ENCODE assay signal across 8 cellular contexts in the genomic region with DNA sequence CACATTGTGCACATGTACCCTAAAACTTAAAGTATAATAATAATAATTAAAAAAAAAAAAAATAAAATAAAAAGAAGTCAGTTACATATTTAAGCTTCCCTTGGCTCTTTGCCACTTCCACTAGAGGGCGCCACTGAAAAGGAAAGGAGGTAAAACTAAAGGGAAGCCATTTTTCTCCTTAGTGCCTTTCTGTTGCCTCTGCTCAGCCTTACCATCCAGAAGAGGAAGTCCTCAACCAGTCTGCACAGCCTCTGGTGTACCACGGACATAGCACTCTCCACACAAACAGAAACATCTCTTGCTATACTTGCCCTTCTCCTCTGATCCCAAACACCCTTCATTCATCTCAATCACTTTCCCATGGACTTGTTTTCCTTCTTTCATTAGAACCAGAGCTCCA.
DNase-seq lines count a peak whose midpoint lies in the region; ATAC-seq and TF ChIP-seq lines count a peak whose summit lies in the region.

No MANE protein-coding gene starts in this region.

- in situ Hi-C loops in Panc1 (cut with HindIII; ENCODE audit: low pct_unique_long_range_greater_than_20kb, low sequenced_read_pairs), result no loop called here

- CTCF ChIA-PET in Panc1 (lab: Charles Lee), result interaction anchor here (0.6 kb wide), 1 partner anchor 221 kb away, joined by 3 read pairs; no protein-coding TSS in a partner anchor

- H3K36me3 Mint-ChIP-seq in H9 (ENCODE audit: insufficient read depth in 1 of 3, low read depth in 3 of 3), result no peaks in the 10 kb centered on the region
- no peaks in the 10 kb centered on the region for H3K36me3 Mint-ChIP-seq in activated T-helper 1 cell treated with anti-CD3 and anti-CD28 coated beads, Interleukin-12 subunit alpha, Interleukin-12 subunit beta, Interleukin-2, Interleukin-4 antibody, amounts not matched to agents 30 ng/mL and 10 ng/mL and 1 ng/mL, durations not matched to agents 14 hours and 24 hours and 36 hours (ENCODE audit: low read depth)

- no peak overlapping the region for H3K4ac ChIP-seq in H9 (ENCODE audit: low read depth, low read length)

- H3K4me2 ChIP-seq in H9 (ENCODE audit: insufficient read depth, insufficient read length, low read length), result no peak overlapping the region

- H2BK12ac ChIP-seq in H9 (ENCODE audit: insufficient read length, low read depth, low read length), result no peak overlapping the region

- H3K9ac ChIP-seq in H9 (ENCODE audit: extremely low read depth, insufficient read length, low read length), result no peak overlapping the region

- peak overlapping the region; percentile 88 for H2AFZ ChIP-seq in H9 (ENCODE audit: low read length)

- H2BK20ac ChIP-seq in H9 (ENCODE audit: low read depth, low read length, poor library complexity, severe bottlenecking), result no peak overlapping the region

- no peak overlapping the region for H3K23ac ChIP-seq in H9 (ENCODE audit: insufficient read length, low read depth, low read length)

- WGBS in H9 (ENCODE audit: extremely low coverage, insufficient read length, low lambda C conversion rate), result no CpG with 5 or more reads among the region's 2 CpGs

- H3K4me3 Mint-ChIP-seq in H9, result no peak overlapping the region
- H3K4me3 Mint-ChIP-seq in activated T-helper 1 cell treated with anti-CD3 and anti-CD28 coated beads, Interleukin-12 subunit alpha, Interleukin-12 subunit beta, Interleukin-2, Interleukin-4 antibody, amounts not matched to agents 30 ng/mL and 10 ng/mL and 1 ng/mL, durations not matched to agents 14 hours and 24 hours and 36 hours, result no peak overlapping the region

- intact Hi-C loops in Panc1 (cut with micrococcal nuclease; ENCODE audit: unreplicated experiment) (no loop called here), sciatic nerve (cut with DNase I) (no loop called here)
- intact Hi-C loops in activated T-helper 1 cell treated with anti-CD3 and anti-CD28 coated beads, Interleukin-12 subunit alpha, Interleukin-12 subunit beta, Interleukin-2, Interleukin-4 antibody, amounts not matched to agents 30 ng/mL and 10 ng/mL and 1 ng/mL, durations not matched to agents 14 hours and 24 hours and 36 hours (cut with micrococcal nuclease), result loop anchor here (1.0 to 5.0 kb wide), 6 partner anchors 69 to 1004 kb away; partner anchors contain the start of gene NUDT4

- no peak overlapping the region for H3K56ac ChIP-seq in H9 (ENCODE audit: insufficient read length, low read depth, low read length)

- peak; percentile 75 for DNase-seq in COLO668 (lab: John Stamatoyannopoulos, UW; ENCODE audit: unreplicated experiment)
- peak; percentile 49 for DNase-seq in H9
- peak; percentile 13 for DNase-seq in Panc1 (ENCODE audit: low read depth, low spot score)
- DNase-seq in activated T-helper 1 cell treated with anti-CD3 and anti-CD28 coated beads, Interleukin-12 subunit alpha, Interleukin-12 subunit beta, Interleukin-2, Interleukin-4 antibody, amounts not matched to agents 30 ng/mL and 10 ng/mL and 1 ng/mL, durations not matched to agents 14 hours and 24 hours and 36 hours (ENCODE audit: low spot score), result peak; percentile 56
- peak; percentile 43 for DNase-seq in globus pallidus (ENCODE audit: low spot score)
- peak; percentile 83 for DNase-seq in sciatic nerve (ENCODE audit: low spot score)

- H3K14ac ChIP-seq in H9 (ENCODE audit: insufficient read depth, low read length), result no peak overlapping the region

- BruUV-seq in Panc1 (replicated peaks; lab: Mats Ljungman, UMichigan), result no TSS peak

- no peak overlapping the region; a peak in 1 of 7 replicates for H3K27ac Mint-ChIP-seq in H9
- H3K27ac Mint-ChIP-seq in activated T-helper 1 cell treated with anti-CD3 and anti-CD28 coated beads, Interleukin-12 subunit alpha, Interleukin-12 subunit beta, Interleukin-2, Interleukin-4 antibody, amounts not matched to agents 30 ng/mL and 10 ng/mL and 1 ng/mL, durations not matched to agents 14 hours and 24 hours and 36 hours, result no peak overlapping the region

- H3K4me1 Mint-ChIP-seq in H9, result no peaks in the 10 kb centered on the region; a peak in 1 of 4 replicates
- peaks cover 6% of the 10 kb centered on the region for H3K4me1 Mint-ChIP-seq in activated T-helper 1 cell treated with anti-CD3 and anti-CD28 coated beads, Interleukin-12 subunit alpha, Interleukin-12 subunit beta, Interleukin-2, Interleukin-4 antibody, amounts not matched to agents 30 ng/mL and 10 ng/mL and 1 ng/mL, durations not matched to agents 14 hours and 24 hours and 36 hours (ENCODE audit: low read depth)

- no peak overlapping the region for H2BK120ac ChIP-seq in H9 (ENCODE audit: low read depth, low read length, poor library complexity, severe bottlenecking)

- no peaks in the 10 kb centered on the region for H3K27me3 Mint-ChIP-seq in H9 (ENCODE audit: low read depth)
- no peaks in the 10 kb centered on the region for H3K27me3 Mint-ChIP-seq in activated T-helper 1 cell treated with anti-CD3 and anti-CD28 coated beads, Interleukin-12 subunit alpha, Interleukin-12 subunit beta, Interleukin-2, Interleukin-4 antibody, amounts not matched to agents 30 ng/mL and 10 ng/mL and 1 ng/mL, durations not matched to agents 14 hours and 24 hours and 36 hours (ENCODE audit: insufficient read depth)

- H3K4me3 ChIP-seq in Panc1 (ENCODE audit: low read depth in 2 of 2, low read length in 2 of 2), result no peak overlapping the region

- H3K9me3 Mint-ChIP-seq in H9, result no peaks in the 10 kb centered on the region
- no peaks in the 10 kb centered on the region for H3K9me3 Mint-ChIP-seq in activated T-helper 1 cell treated with anti-CD3 and anti-CD28 coated beads, Interleukin-12 subunit alpha, Interleukin-12 subunit beta, Interleukin-2, Interleukin-4 antibody, amounts not matched to agents 30 ng/mL and 10 ng/mL and 1 ng/mL, durations not matched to agents 14 hours and 24 hours and 36 hours

- no peaks in the 10 kb centered on the region for H3K23me2 ChIP-seq in H9 (ENCODE audit: insufficient read length, low read depth, low read length, poor library complexity, severe bottlenecking)

- H3K36me3 ChIP-seq in Panc1 (ENCODE audit: control insufficient read depth, insufficient read depth, low read length), result no peaks in the 10 kb centered on the region

- H3K4me1 ChIP-seq in H9 (ENCODE audit: insufficient read depth, low read length), result peaks cover 2% of the 10 kb centered on the region; the same call in 1 of the 2 replicates
- no peaks in the 10 kb centered on the region for H3K4me1 ChIP-seq in Panc1 (ENCODE audit: control insufficient read depth, insufficient read depth, low read length)

- no peak overlapping the region for H3T11ph ChIP-seq in H9 (ENCODE audit: low read length)

- ATAC-seq in Panc1 (no peak), sciatic nerve (peak; percentile 67), GM18870 (IDR thresholded peaks at IDR 0.05; ENCODE audit: unreplicated experiment) (no peak), GM21390 (IDR thresholded peaks at IDR 0.05; ENCODE audit: unreplicated experiment) (no peak)

- no peak overlapping the region for H4K91ac ChIP-seq in H9 (ENCODE audit: insufficient read length, low read depth, low read length)

- H3K9me3 ChIP-seq in H9 (ENCODE audit: control insufficient read depth, low read depth, low read length) (no peaks in the 10 kb centered on the region), Panc1 (ENCODE audit: control insufficient read depth, insufficient read depth, low read depth, low read length) (no peaks in the 10 kb centered on the region)

- no peak overlapping the region for H3K18ac ChIP-seq in H9 (ENCODE audit: insufficient read length, low read depth, low read length)

- H2BK15ac ChIP-seq in H9 (ENCODE audit: low read depth, low read length), result no peak overlapping the region

- no peaks in the 10 kb centered on the region for H3K79me1 ChIP-seq in H9 (ENCODE audit: insufficient read depth, low read depth, low read length, poor library complexity, severe bottlenecking)

- no peak overlapping the region for H4K8ac ChIP-seq in H9 (replicated peaks; ENCODE audit: insufficient read length, low read depth, low read length)

- no peak overlapping the region for H2BK5ac ChIP-seq in H9 (ENCODE audit: insufficient read length, low read length)

- no peaks in the 10 kb centered on the region for H3K79me2 ChIP-seq in H9 (ENCODE audit: insufficient read depth, low read length)

- no peak overlapping the region for H4K5ac ChIP-seq in H9 (ENCODE audit: insufficient read length, low read depth, low read length)

- no peak overlapping the region for H3K27ac ChIP-seq in H9 (ENCODE audit: insufficient read length, low read depth, low read length)
- H3K27ac ChIP-seq in Panc1 (ENCODE audit: low read length), result no peak overlapping the region

- H2AK5ac ChIP-seq in H9 (ENCODE audit: insufficient read length, low read length), result no peak overlapping the region

- TF ChIP-seq CTCF in H9 (conservative IDR thresholded peaks at IDR 0.05) (peak; percentile 87), Panc1 (IDR thresholded peaks at IDR 0.05) (peak; percentile 63)

- POLR2A ChIA-PET in Panc1 (lab: Charles Lee), result no interaction called here

- H3K27me3 ChIP-seq in H9 (ENCODE audit: insufficient read depth, low read length) (no peaks in the 10 kb centered on the region), Panc1 (ENCODE audit: control insufficient read depth, insufficient read depth, low read length) (no peaks in the 10 kb centered on the region)

- H4K20me1 ChIP-seq in H9 (ENCODE audit: control insufficient read depth, insufficient read depth, insufficient read length), result no peaks in the 10 kb centered on the region

Comparison
In these comparisons a context has a peak if more than half of its experiments do, and no peak if none do; other contexts are left out.
1. DNase-seq: peak in every context shown above with its lines; median percentile 83 in sciatic nerve; 75 in COLO668; 56 in activated T-helper 1 cell treated with anti-CD3 and anti-CD28 coated beads, Interleukin-12 subunit alpha, Interleukin-12 subunit beta, Interleukin-2, Interleukin-4 antibody, amounts not matched to agents 30 ng/mL and 10 ng/mL and 1 ng/mL, durations not matched to agents 14 hours and 24 hours and 36 hours; 49 in H9; 43 in globus pallidus; 13 in Panc1.